Comparison of ENCODE assay signal across 9 cellular contexts in genomic region chr2:165698621-165698946, GRCh38.
DNase-seq lines count a peak whose midpoint lies in the region; ATAC-seq and TF ChIP-seq lines count a peak whose summit lies in the region.
"Had no signal": no experiment of that assay in that cellular context is flagged by ENCODE, and none has a peak within 500 bp of the region (broad histone marks: within the 10 kb centered on the region; RNA-seq: fewer than 3 reads in every experiment).

No MANE protein-coding gene starts in this region.

- H3K18ac ChIP-seq in trophoblast cell (ENCODE audit: low read length): no peak overlapping the region

- H4K8ac ChIP-seq in trophoblast cell (ENCODE audit: low read depth, low read length): no peak overlapping the region

- no peaks in the 10 kb centered on the region for H3F3A ChIP-seq in SU-DHL-6 (ENCODE audit: insufficient read depth)

- no peaks in the 10 kb centered on the region for H3K79me1 ChIP-seq in trophoblast cell (ENCODE audit: low read length)

- no peak overlapping the region for H2BK5ac ChIP-seq in trophoblast cell (ENCODE audit: low read depth, low read length, poor library complexity)

- H3K9ac ChIP-seq in SU-DHL-6 (ENCODE audit: low read length) (no peak overlapping the region), trophoblast cell (ENCODE audit: low read length) (peak overlapping the region; percentile 78)

- H2BK120ac ChIP-seq in trophoblast cell (ENCODE audit: insufficient read depth, low read length, poor library complexity): no peak overlapping the region

- no peak overlapping the region for H3K14ac ChIP-seq in trophoblast cell (ENCODE audit: low read length)

- H3K79me2 ChIP-seq in SU-DHL-6 (ENCODE audit: insufficient read depth, low read length) (no peaks in the 10 kb centered on the region), trophoblast cell (ENCODE audit: control insufficient read depth, insufficient read depth, low read length, poor library complexity) (no peaks in the 10 kb centered on the region)

- no peak for TF ChIP-seq POLR2A in gastroesophageal sphincter (IDR thresholded peaks at IDR 0.05)

- H2BK12ac ChIP-seq in trophoblast cell (ENCODE audit: low read length): no peak overlapping the region

- H3K4me2 ChIP-seq in SU-DHL-6 (ENCODE audit: low read depth, low read length, poor library complexity, severe bottlenecking) (no peak overlapping the region), trophoblast cell (ENCODE audit: low read length) (no peak overlapping the region)

- no peak overlapping the region for H2AK5ac ChIP-seq in trophoblast cell (ENCODE audit: low read length)

- H3K36me3 ChIP-seq in SU-DHL-6 (ENCODE audit: low read length) (no peaks in the 10 kb centered on the region), gastroesophageal sphincter (no peaks in the 10 kb centered on the region), trophoblast cell (ENCODE audit: control insufficient read depth in 1 of 2, insufficient read depth in 2 of 2, low read length in 2 of 2) (no peaks in the 10 kb centered on the region)
- H3K36me3 ChIP-seq: neutrophil had no signal

- H3K4me3 ChIP-seq in AG09309 (ENCODE audit: control insufficient read depth, low read depth, low read length) (no peak overlapping the region), SU-DHL-6 (ENCODE audit: insufficient read depth, low read length, poor library complexity, severe bottlenecking) (no peak overlapping the region), gastroesophageal sphincter (no peak overlapping the region), trophoblast cell (ENCODE audit: low read depth, low read length) (no peak overlapping the region)

- H3K27me3 ChIP-seq in SU-DHL-6 (ENCODE audit: low read length) (no peaks in the 10 kb centered on the region), gastroesophageal sphincter (no peaks in the 10 kb centered on the region), trophoblast cell (ENCODE audit: insufficient read depth, low read length) (no peaks in the 10 kb centered on the region)
- H3K27me3 ChIP-seq: neutrophil had no signal

- 0 to 4% methylated on average over 4 of the region's 4 CpGs for WGBS in gastroesophageal sphincter (ENCODE audit: low coverage in 1 of 2), 2 donors
- WGBS in trophoblast cell (ENCODE audit: extremely low coverage, insufficient coverage, insufficient read length): no CpG with 5 or more reads among the region's 4 CpGs

- H4K91ac ChIP-seq in trophoblast cell (ENCODE audit: low read depth, low read length): no peak overlapping the region

- H4K12ac ChIP-seq in trophoblast cell (ENCODE audit: low read depth, low read length): no peak overlapping the region

- H3K27ac ChIP-seq in SU-DHL-6 (ENCODE audit: low read depth, low read length) (no peak overlapping the region), gastroesophageal sphincter (no peak overlapping the region), trophoblast cell (ENCODE audit: low read depth, low read length) (no peak overlapping the region)
- H3K27ac ChIP-seq: neutrophil had no signal

- H3K9me2 ChIP-seq in SU-DHL-6 (replicated peaks; ENCODE audit: insufficient read depth, low read length): no peaks in the 10 kb centered on the region

- H2AFZ ChIP-seq in SU-DHL-6 (ENCODE audit: low read depth, low read length, severe bottlenecking) (no peak overlapping the region), trophoblast cell (ENCODE audit: insufficient read depth, low read length, poor library complexity) (no peak overlapping the region)

- DNase-seq in AG09309 (ENCODE audit: low read depth): peak; percentile 21
- DNase-seq in NCI-H1105 treated with DMSO at 0.1 percent for 48 hours (lab: John Stamatoyannopoulos, UW): peak; percentile 71
- peak; percentile 6 to 57 for DNase-seq in trophoblast cell

- ATAC-seq in GM18502 (IDR thresholded peaks at IDR 0.05; ENCODE audit: poor library complexity, unreplicated experiment) (peak; percentile 90), HG02870 (IDR thresholded peaks at IDR 0.05; ENCODE audit: unreplicated experiment) (peak; percentile 91), gastroesophageal sphincter (no peak), HG02571 (IDR thresholded peaks at IDR 0.05; ENCODE audit: unreplicated experiment) (no peak)

- TF ChIP-seq CTCF in AG09309 (IDR thresholded peaks at IDR 0.05; ENCODE audit: control insufficient read depth, insufficient read depth, low read depth, low read length, missing control alignments): peak; percentile 64
- peak; percentile 30 for TF ChIP-seq CTCF in SU-DHL-6 (IDR thresholded peaks at IDR 0.05; ENCODE audit: insufficient read depth, low read length, poor library complexity, severe bottlenecking)
- TF ChIP-seq CTCF in gastroesophageal sphincter (IDR thresholded peaks at IDR 0.05): peak in 3 of 4 experiments; percentile 25 to 56 (median 41)

- no peaks in the 10 kb centered on the region for H3K9me3 ChIP-seq in SU-DHL-6 (ENCODE audit: insufficient read depth, low read length)
- H3K9me3 ChIP-seq in gastroesophageal sphincter: no peaks in the 10 kb centered on the region
- no peaks in the 10 kb centered on the region for H3K9me3 ChIP-seq in trophoblast cell (ENCODE audit: insufficient read depth, low read depth, low read length)
- H3K9me3 ChIP-seq: neutrophil had no signal

- no peak overlapping the region for H3K23ac ChIP-seq in trophoblast cell (ENCODE audit: low read length)

- H3K4me1 ChIP-seq in gastroesophageal sphincter (no peaks in the 10 kb centered on the region), trophoblast cell (ENCODE audit: control insufficient read depth in 1 of 2, insufficient read depth in 2 of 2, low read length in 2 of 2) (no peaks in the 10 kb centered on the region)

- no peaks in the 10 kb centered on the region for H4K20me1 ChIP-seq in SU-DHL-6 (ENCODE audit: low read depth, low read length)

- no peak overlapping the region for H3K4ac ChIP-seq in trophoblast cell (ENCODE audit: low read depth, low read length)

- TF ChIP-seq EP300 in gastroesophageal sphincter (IDR thresholded peaks at IDR 0.05): no peak

Comparison
In these comparisons a context has a peak if more than half of its experiments do, and no peak if none do; other contexts are left out.
1. DNase-seq: peak in every context shown above with its lines; median percentile 71 in NCI-H1105 treated with DMSO at 0.1 percent for 48 hours; 32 in trophoblast cell; 21 in AG09309.
2. ATAC-seq: peak in GM18502 (single experiment) and HG02870 (single experiment); none in gastroesophageal sphincter (single experiment) and HG02571 (single experiment).
3. Peak in every context shown above with its lines, with median percentiles within 50 percentile points of each other: CTCF ChIP-seq.